ENCODE assay signal across 8 cellular contexts in the genomic region with DNA sequence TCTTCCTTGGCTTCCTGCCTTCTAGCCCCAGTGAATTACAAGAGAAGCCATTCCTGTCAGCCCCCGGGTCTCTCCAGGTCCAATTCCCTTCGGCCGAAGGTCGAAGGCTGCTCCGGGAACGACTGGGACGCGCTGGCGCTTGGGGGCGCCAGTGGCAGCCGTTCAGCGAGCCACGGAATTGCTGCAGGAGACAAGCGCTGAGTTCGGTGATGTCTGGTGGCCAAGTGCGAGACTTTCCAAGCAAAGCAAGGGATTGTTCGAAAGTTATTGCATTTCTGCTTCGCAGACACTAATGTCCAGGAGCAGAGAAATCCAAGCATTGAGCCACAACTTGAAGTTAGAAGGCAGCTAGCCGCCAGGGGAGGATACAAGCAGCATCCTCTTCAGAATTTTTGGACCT. TPM values are rescaled to one million over a fixed set of nuclear protein-coding genes. Genes with fewer than 3 reads are reported as not detected.
DNase-seq lines count a peak whose midpoint lies in the region; ATAC-seq and TF ChIP-seq lines count a peak whose summit lies in the region.

No MANE protein-coding gene starts in this region.

- no peaks in the 10 kb centered on the region for H3K36me3 Mint-ChIP-seq in activated CD8-positive, alpha-beta memory T cell treated with anti-CD3 and anti-CD28 coated beads, Interleukin-2, amount 10 ng/mL, durations not matched to agents 7 days and 5 days

- H3K27me3 Mint-ChIP-seq in activated CD8-positive, alpha-beta memory T cell treated with anti-CD3 and anti-CD28 coated beads, Interleukin-2, amount 10 ng/mL, durations not matched to agents 7 days and 5 days = peaks cover 59% of the 10 kb centered on the region

- CTCF ChIA-PET in activated CD8-positive, alpha-beta memory T cell treated with anti-CD3 and anti-CD28 coated beads, Interleukin-2, amount 10 ng/mL, durations not matched to agents 7 days and 5 days (lab: Charles Lee) = no interaction called here

- peak; percentile 67 for TF ChIP-seq CTCF in foreskin fibroblast (IDR thresholded peaks at IDR 0.05; ENCODE audit: low read depth, low read length)

- ATAC-seq in activated CD8-positive, alpha-beta memory T cell treated with anti-CD3 and anti-CD28 coated beads, Interleukin-2, amount 10 ng/mL, durations not matched to agents 7 days and 5 days = no peak
- no peak for ATAC-seq in GM19324 (IDR thresholded peaks at IDR 0.05; ENCODE audit: low FRiP score, unreplicated experiment)

- no peak overlapping the region for H3K4me3 Mint-ChIP-seq in activated CD8-positive, alpha-beta memory T cell treated with anti-CD3 and anti-CD28 coated beads, Interleukin-2, amount 10 ng/mL, durations not matched to agents 7 days and 5 days

- peak; percentile 50 for DNase-seq in activated CD8-positive, alpha-beta memory T cell treated with anti-CD3 and anti-CD28 coated beads, Interleukin-2, amount 50 U/mL, for 48 hours
- DNase-seq in activated CD8-positive, alpha-beta memory T cell treated with anti-CD3 and anti-CD28 coated beads, Interleukin-2, amount 10 ng/mL, durations not matched to agents 7 days and 5 days = no peak
- peak; percentile 37 for DNase-seq in RPMI7951 (ENCODE audit: low read depth)
- DNase-seq in foreskin fibroblast = peak; percentile 55 to 87
- peak; percentile 49 for DNase-seq in pons (ENCODE audit: low spot score)
- no peak for DNase-seq in NCI-H446 treated with DMSO at 0.1 percent for 48 hours (lab: John Stamatoyannopoulos, UW)
- DNase-seq in cerebellar nuclear complex (lab: John Stamatoyannopoulos, UW) = no peak

- H3K27ac Mint-ChIP-seq in activated CD8-positive, alpha-beta memory T cell treated with anti-CD3 and anti-CD28 coated beads, Interleukin-2, amount 10 ng/mL, durations not matched to agents 7 days and 5 days = no peak overlapping the region

- peaks cover 2% of the 10 kb centered on the region for H3K9me3 Mint-ChIP-seq in activated CD8-positive, alpha-beta memory T cell treated with anti-CD3 and anti-CD28 coated beads, Interleukin-2, amount 10 ng/mL, durations not matched to agents 7 days and 5 days (ENCODE audit: low read depth)

- peak overlapping the region; percentile 46 to 67 for H3K4me3 ChIP-seq in foreskin fibroblast (ENCODE audit: low read depth in 1 of 2, low read length in 2 of 2)

- peaks cover 22% of the 10 kb centered on the region for H3K4me1 Mint-ChIP-seq in activated CD8-positive, alpha-beta memory T cell treated with anti-CD3 and anti-CD28 coated beads, Interleukin-2, amount 10 ng/mL, durations not matched to agents 7 days and 5 days

RNA-seq across cellular contexts. Expression of a gene that starts 1.1 kb away (rescaled TPM):
- not detected for total RNA-seq in activated CD8-positive, alpha-beta memory T cell treated with anti-CD3 and anti-CD28 coated beads, Interleukin-2, amount 10 ng/mL, durations not matched to agents 7 days and 5 days
- total RNA-seq in RPMI7951 (2014; rRNA removed; shearing (Covaris generic)) = 5.1 and 6.5 TPM in 2 replicates

Comparison
In these comparisons a context has a peak if more than half of its experiments do, and no peak if none do; other contexts are left out.
1. DNase-seq: peak in activated CD8-positive, alpha-beta memory T cell treated with anti-CD3 and anti-CD28 coated beads, Interleukin-2, amount 50 U/mL, for 48 hours (single experiment), RPMI7951 (single experiment), foreskin fibroblast (2 of 2) and pons (single experiment); none in activated CD8-positive, alpha-beta memory T cell treated with anti-CD3 and anti-CD28 coated beads, Interleukin-2, amount 10 ng/mL, durations not matched to agents 7 days and 5 days (single experiment), NCI-H446 treated with DMSO at 0.1 percent for 48 hours (single experiment) and cerebellar nuclear complex (0 of 2).